Comparison of ENCODE assay signal across 9 cellular contexts in the genomic region with DNA sequence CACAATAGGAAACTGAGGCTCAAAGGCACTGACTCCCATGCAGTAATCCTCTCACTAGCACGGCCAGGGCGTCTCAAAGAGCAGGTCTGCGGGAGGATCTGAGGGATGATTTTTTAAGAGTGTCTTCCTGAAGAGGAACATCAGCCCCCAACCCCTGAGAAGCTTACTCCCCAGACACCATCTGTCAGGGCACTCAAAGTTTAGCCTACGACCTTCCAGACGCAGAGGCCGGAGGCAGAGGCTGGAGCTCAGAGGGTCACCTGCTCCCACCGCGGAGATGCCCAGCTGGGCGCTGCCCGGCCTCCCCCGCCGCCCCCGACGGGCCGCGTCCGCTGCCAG. TPM values are rescaled to one million over a fixed set of nuclear protein-coding genes. Genes with fewer than 3 reads are reported as not detected.
DNase-seq lines count a peak whose midpoint lies in the region; ATAC-seq, FAIRE-seq and TF ChIP-seq lines count a peak whose summit lies in the region.
"Had no signal": no experiment of that assay in that cellular context is flagged by ENCODE, and none has a peak within 500 bp of the region (broad histone marks: within the 10 kb centered on the region; RNA-seq: fewer than 3 reads in every experiment).

No MANE protein-coding gene starts in this region.

- H3K27me3 ChIP-seq in lower lobe of right lung (ENCODE audit: low read depth) (no peaks in the 10 kb centered on the region), tibial nerve (no peaks in the 10 kb centered on the region)

- FAIRE-seq in D721Med (lab: Jason Lieb, UNC): no peak

- H3K4me3 Mint-ChIP-seq in activated naive CD4-positive, alpha-beta T cell treated with anti-CD3 and anti-CD28 coated beads, Interleukin-2, amount 10 ng/mL, durations not matched to agents 7 days and 5 days: peak overlapping the region; percentile 75

- peaks cover 18% of the 10 kb centered on the region for H3K4me1 Mint-ChIP-seq in activated naive CD4-positive, alpha-beta T cell treated with anti-CD3 and anti-CD28 coated beads, Interleukin-2, amount 10 ng/mL, durations not matched to agents 7 days and 5 days

- no peak for ATAC-seq in lower lobe of right lung
- no peak for ATAC-seq in GM18907 (IDR thresholded peaks at IDR 0.05; ENCODE audit: unreplicated experiment)

- no peak for TF ChIP-seq EP300 in tibial nerve (IDR thresholded peaks at IDR 0.05)

- TF ChIP-seq CTCF in astrocyte of the cerebellum (IDR thresholded peaks at IDR 0.05; ENCODE audit: low read depth, low read length, missing control alignments): no peak
- TF ChIP-seq CTCF in lower lobe of right lung (IDR thresholded peaks at IDR 0.05): no peak
- no peak for TF ChIP-seq CTCF in tibial nerve (IDR thresholded peaks at IDR 0.05)
- no peak for TF ChIP-seq CTCF in D721Med (IDR thresholded peaks at IDR 0.05; ENCODE audit: insufficient read depth, missing control alignments)

- CTCF ChIA-PET in activated naive CD4-positive, alpha-beta T cell treated with anti-CD3 and anti-CD28 coated beads, Interleukin-2, amount 10 ng/mL, durations not matched to agents 7 days and 5 days (lab: Charles Lee): interaction anchor here (1.1 to 1.8 kb wide), 4 partner anchors 36 to 393 kb away, joined by 3 to 4 read pairs (median 4); a partner anchor contains a TSS

- H3K4me3 ChIP-seq in astrocyte of the cerebellum (ENCODE audit: low read depth, low read length): peak overlapping the region; percentile 50
- peak overlapping the region; percentile 65 for H3K4me3 ChIP-seq in lower lobe of right lung
- peak overlapping the region; percentile 25 to 93 (median 50) for H3K4me3 ChIP-seq in tibial nerve

- no peak overlapping the region for H3K27ac ChIP-seq in lower lobe of right lung
- H3K27ac ChIP-seq in tibial nerve: peak overlapping the region in 2 of 4 donors; percentile 19 to 56

- TF ChIP-seq POLR2A in tibial nerve (IDR thresholded peaks at IDR 0.05): no peak

- H3K36me3 ChIP-seq in lower lobe of right lung: peaks cover 22% of the 10 kb centered on the region
- peaks cover 0 to 23% (median 0%) of the 10 kb centered on the region in 3 donors for H3K36me3 ChIP-seq in tibial nerve

- H3K4me1 ChIP-seq in lower lobe of right lung: peaks cover 19% of the 10 kb centered on the region
- peaks cover 0 to 36% (median 14%) of the 10 kb centered on the region in 4 donors for H3K4me1 ChIP-seq in tibial nerve

- H3K27ac Mint-ChIP-seq in activated naive CD4-positive, alpha-beta T cell treated with anti-CD3 and anti-CD28 coated beads, Interleukin-2, amount 10 ng/mL, durations not matched to agents 7 days and 5 days: peak overlapping the region; percentile 19

- in situ Hi-C loops in astrocyte of the cerebellum (cut with HindIII; ENCODE audit: low sequenced_read_pairs): no loop called here

- no peak for DNase-seq in activated naive CD4-positive, alpha-beta T cell treated with anti-CD3 and anti-CD28 coated beads, Interleukin-2, amount 10 ng/mL, durations not matched to agents 7 days and 5 days
- DNase-seq in activated naive CD4-positive, alpha-beta T cell (lab: John Stamatoyannopoulos, UW): no peak
- DNase-seq in astrocyte of the cerebellum (ENCODE audit: low read depth) (no peak), lower lobe of right lung (no peak), tibial nerve (ENCODE audit: low spot score in 2 of 2) (no peak), D721Med (ENCODE audit: insufficient read length, low spot score) (no peak), hepatic stellate cell (ENCODE audit: low spot score) (no peak)
- DNase-seq: amygdala had no signal

- intact Hi-C loops in lower lobe of right lung (cut with DNase I): no loop called here

- no peaks in the 10 kb centered on the region for H3K9me3 ChIP-seq in lower lobe of right lung
- no peaks in the 10 kb centered on the region for H3K9me3 ChIP-seq in tibial nerve

- peaks cover 9% of the 10 kb centered on the region for H3K27me3 Mint-ChIP-seq in activated naive CD4-positive, alpha-beta T cell treated with anti-CD3 and anti-CD28 coated beads, Interleukin-2, amount 10 ng/mL, durations not matched to agents 7 days and 5 days

- H3K9me3 Mint-ChIP-seq in activated naive CD4-positive, alpha-beta T cell treated with anti-CD3 and anti-CD28 coated beads, Interleukin-2, amount 10 ng/mL, durations not matched to agents 7 days and 5 days: no peaks in the 10 kb centered on the region

- H3K36me3 Mint-ChIP-seq in activated naive CD4-positive, alpha-beta T cell treated with anti-CD3 and anti-CD28 coated beads, Interleukin-2, amount 10 ng/mL, durations not matched to agents 7 days and 5 days: peaks cover 7% of the 10 kb centered on the region

- WGBS in tibial nerve, 2 donors: 20 to 22% methylated on average over 6 to 10 of the region's 17 CpGs

RNA-seq across cellular contexts. Expression of a gene that starts 1.7 kb away (rescaled TPM):
- 8.6 TPM for total RNA-seq in lower lobe of right lung
- total RNA-seq in tibial nerve: 10 to 100 TPM in 2 of 4 donors, 1 to 10 TPM in 2; 7.3 to 12.2 (median 9.6) TPM

RNA-seq across cellular contexts. Expression of a gene that starts 38.4 kb away (rescaled TPM):
- total RNA-seq in lower lobe of right lung (20.6 TPM), tibial nerve (10 to 100 TPM; 28.4 to 43.2 (median 32.9) TPM)
